In genomic region chr10:101840102-101840684, GRCh38 we compare ENCODE assay signal across 8 cellular contexts. TPM values are rescaled to one million over a fixed set of nuclear protein-coding genes. Genes with fewer than 3 reads are reported as not detected.
DNase-seq lines count a peak whose midpoint lies in the region; FAIRE-seq and TF ChIP-seq lines count a peak whose summit lies in the region.

No MANE protein-coding gene starts in this region.

- no peak overlapping the region for H2BK20ac ChIP-seq in H1 (ENCODE audit: low read length)

- no peak overlapping the region for H2BK12ac ChIP-seq in H1 (ENCODE audit: low read depth, low read length)

- DNase-seq in NCI-H1417 (lab: John Stamatoyannopoulos, UW) (peak in 2 of 3 experiments; percentile 30 to 49), NCI-H1417 treated with DMSO at 0.1 percent for 48 hours (lab: John Stamatoyannopoulos, UW) (no peak), H1 (ENCODE audit: low read depth in 1 of 2, low spot score in 2 of 2) (peak in 1 of 2 experiments; percentile 57), nucleus accumbens (lab: John Stamatoyannopoulos, UW) (peak in 37 of 56 donors; percentile 26 to 75 (median 58)), NCI-H82 treated with DMSO at 0.1 percent for 48 hours (lab: John Stamatoyannopoulos, UW; ENCODE audit: unreplicated experiment) (no peak), Kasumi-1 (lab: John Stamatoyannopoulos, UW) (no peak)
- no peak for DNase-seq in effector CD8-positive, alpha-beta T cell (lab: John Stamatoyannopoulos, UW)

- no peak overlapping the region for H3K14ac ChIP-seq in H1 (ENCODE audit: insufficient read length)

- peaks cover 35% of the 10 kb centered on the region for H3K4me1 ChIP-seq in OCI-LY3 (ENCODE audit: low read length)
- peaks cover 3 to 26% (median 15%) of the 10 kb centered on the region in 4 experiments for H3K4me1 ChIP-seq in H1 (replicated peaks in 1 of 4; ENCODE audit: control insufficient read depth in 3 of 4, insufficient read depth in 4 of 4, low read length in 3 of 4)

- H2AFZ ChIP-seq in OCI-LY3 (ENCODE audit: low read depth, low read length), result no peak overlapping the region
- H2AFZ ChIP-seq in H1 (ENCODE audit: low read length), result no peak overlapping the region

- no peak overlapping the region for H3K18ac ChIP-seq in H1 (ENCODE audit: extremely low read depth, low read length)

- no peak for FAIRE-seq in H1 (lab: Jason Lieb, UNC)

- no peak overlapping the region for H2BK120ac ChIP-seq in H1 (replicated peaks; ENCODE audit: low read depth, low read length)

- no peak overlapping the region for H4K5ac ChIP-seq in H1 (ENCODE audit: insufficient read length, low read depth, low read length)

- H2AK5ac ChIP-seq in H1 (ENCODE audit: low read depth, low read length), result no peak overlapping the region

- no peak overlapping the region for H4K8ac ChIP-seq in H1 (ENCODE audit: extremely low read depth, insufficient read depth, low read length)

- no peak overlapping the region for H3K4ac ChIP-seq in H1 (replicated peaks; ENCODE audit: insufficient read length, low read depth, low read length)

- CTCF ChIA-PET in H1 (lab: Charles Lee; ENCODE audit: partially characterized antibody), result interaction anchor here (0.6 to 7.1 kb wide), 58 partner anchors 9 to 334 kb away, joined by 3 to 154 read pairs (median 6); partner anchors contain the start of genes HPS6 and OGA

- H3K36me3 ChIP-seq in OCI-LY3 (replicated peaks; ENCODE audit: low read depth, low read length), result no peaks in the 10 kb centered on the region
- no peaks in the 10 kb centered on the region for H3K36me3 ChIP-seq in H1 (ENCODE audit: control insufficient read depth in 2 of 4, insufficient read depth in 4 of 4, low read length in 3 of 4)

- H3K4me2 ChIP-seq in OCI-LY3 (ENCODE audit: low read length) (peak overlapping the region; percentile 95), H1 (ENCODE audit: insufficient read depth in 1 of 2, low read depth in 2 of 2, low read length in 2 of 2) (peak overlapping the region; percentile 90 to 95)

- H3K56ac ChIP-seq in H1 (replicated peaks; ENCODE audit: insufficient read length, low read depth, low read length), result no peak overlapping the region

- peaks cover 16% of the 10 kb centered on the region for H3K23me2 ChIP-seq in H1 (ENCODE audit: low read depth, low read length)

- H2BK5ac ChIP-seq in H1 (ENCODE audit: low read depth, low read length), result no peak overlapping the region

- H3K79me2 ChIP-seq in OCI-LY3 (ENCODE audit: low read length), result no peaks in the 10 kb centered on the region; the same call in 1 of the 2 replicates
- H3K79me2 ChIP-seq in H1 (ENCODE audit: control insufficient read depth in 1 of 2, insufficient read depth in 2 of 2, low read length in 2 of 2), result no peaks in the 10 kb centered on the region

- POLR2A ChIA-PET in H1 (lab: Charles Lee; ENCODE audit: partially characterized antibody), result interaction anchor here (1.0 to 3.1 kb wide), 8 partner anchors 10 to 275 kb away, joined by 3 to 12 read pairs (median 4); partner anchors contain the start of gene OGA

- no peak for TF ChIP-seq EP300 in H1 (IDR thresholded peaks at IDR 0.05; ENCODE audit: borderline replicate concordance in 1 of 2, low read depth in 2 of 2, low read length in 2 of 2)

- H3K9ac ChIP-seq in OCI-LY3 (ENCODE audit: low read length), result peak overlapping the region; percentile 58
- H3K9ac ChIP-seq in H1 (replicated peaks in 1 of 4; ENCODE audit: extremely low read depth in 1 of 4, low read depth in 3 of 4, low read length in 3 of 4), result no peak overlapping the region

- no peak overlapping the region for H2BK15ac ChIP-seq in H1 (ENCODE audit: low read length)

- no peaks in the 10 kb centered on the region for H3K9me3 ChIP-seq in OCI-LY3 (ENCODE audit: insufficient read depth, low read length)
- no peaks in the 10 kb centered on the region for H3K9me3 ChIP-seq in H1 (ENCODE audit: insufficient read depth in 2 of 2, low read depth in 1 of 2, low read length in 1 of 2)

- no peak overlapping the region for H4K91ac ChIP-seq in H1 (replicated peaks; ENCODE audit: insufficient read length, low read length)

- H3K27ac ChIP-seq in OCI-LY3 (ENCODE audit: low read length) (no peak overlapping the region), H1 (ENCODE audit: low read depth, low read length) (no peak overlapping the region)

- no peak for TF ChIP-seq RAD21 in H1 (IDR thresholded peaks at IDR 0.05 in 1 of 2, conservative IDR thresholded peaks at IDR 0.05 in 1 of 2; ENCODE audit: low read depth in 2 of 2, low read length in 2 of 2)

- WGBS in H1 (ENCODE audit: extremely low coverage in 1 of 2, insufficient coverage in 1 of 2, insufficient read length in 1 of 2, insufficient replicate concordance in 2 of 2, low coverage in 1 of 2, low lambda C conversion rate in 2 of 2, missing lambda C conversion rate in 1 of 2), 2 experiments, result 2% methylated on average over 16 of the region's 19 CpGs; no CpG with 5 or more reads in 1 of the 2 experiments

- TF ChIP-seq CTCF in OCI-LY3 (IDR thresholded peaks at IDR 0.05; ENCODE audit: low read depth, low read length) (no peak), H1 (IDR thresholded peaks at IDR 0.05; ENCODE audit: control extremely low read depth in 1 of 3, insufficient read depth in 1 of 3, low read depth in 1 of 3, low read length in 3 of 3) (no peak)

- H4K20me1 ChIP-seq in OCI-LY3 (ENCODE audit: insufficient read depth, low read length) (no peaks in the 10 kb centered on the region; the same call in 1 of the 2 replicates), H1 (replicated peaks in 1 of 2; ENCODE audit: control insufficient read depth in 1 of 2, insufficient read depth in 2 of 2, low read length in 2 of 2) (peaks cover 14 to 20% of the 10 kb centered on the region in 2 experiments)

- H3K27me3 ChIP-seq in OCI-LY3 (ENCODE audit: low read depth, low read length) (no peaks in the 10 kb centered on the region), H1 (replicated peaks in 1 of 4; ENCODE audit: control insufficient read depth in 3 of 4, extremely low read depth in 1 of 4, insufficient read depth in 3 of 4, low read length in 3 of 4) (peaks cover 3 to 18% (median 18%) of the 10 kb centered on the region in 4 experiments)

- H3K4me3 ChIP-seq in OCI-LY3 (ENCODE audit: low read length), result peak overlapping the region; percentile 78
- H3K4me3 ChIP-seq in H1 (ENCODE audit: extremely low read depth in 1 of 4, insufficient read depth in 2 of 4, low read depth in 3 of 4, low read length in 4 of 4), result peak overlapping the region; percentile 70 to 81 (median 76)

- H3K79me1 ChIP-seq in H1 (ENCODE audit: low read depth, low read length), result no peaks in the 10 kb centered on the region; the same call in 1 of the 2 replicates

- no peak for TF ChIP-seq POLR2A in H1 (IDR thresholded peaks at IDR 0.05; ENCODE audit: control extremely low read depth in 1 of 2, low read depth in 2 of 2, low read length in 2 of 2)

- H3K23ac ChIP-seq in H1 (ENCODE audit: insufficient read length), result no peak overlapping the region

TF ChIP-seq in H1, 55 proteins besides CTCF, POLR2A, EP300 and RAD21:
- TF ChIP-seq GABPA (IDR thresholded peaks at IDR 0.05; ENCODE audit: borderline replicate concordance, insufficient read depth, low read length) (no peak), YY1 (IDR thresholded peaks at IDR 0.05; ENCODE audit: low read depth, low read length) (no peak), SIN3A (conservative IDR thresholded peaks at IDR 0.05 in 1 of 2, IDR thresholded peaks at IDR 0.05 in 1 of 2; ENCODE audit: low read depth in 1 of 2, low read length in 2 of 2) (0 out of 4 replicates have a peak, but pooled peaks of 1 of the 2 experiments have one; percentile 42)
TF ChIP-seq in H1: peak in this region for 1.

RNA-seq across cellular contexts. Expression of gene KCNIP2, which starts 3.4 kb away (rescaled TPM):
- total RNA-seq in H1 (2021; fragmentation: NEBNext Ultra II Directional; extraction: Animal tissue kit (Norgen Biotek cat#: 25700)), result 4.7 and 6.0 TPM in 2 replicates
- polyA plus RNA-seq in H1 (2011; rRNA removed), result 2.7 and 3.5 TPM in 2 replicates
- polyA plus RNA-seq in H1 (2011; cell fraction: cytosol; rRNA removed), result 3.2 TPM
- polyA plus RNA-seq in H1 (2011; cell fraction: nucleus; rRNA removed), result 15.8 TPM
- 4.9 to 7.2 TPM (median 5.8 TPM) in 4 replicates for polyA plus RNA-seq in H1 (2012, experiment 1 of 2)
- polyA plus RNA-seq in H1 (2012, experiment 2 of 2), result 2.4 TPM
- polyA plus RNA-seq in H1 (2013, experiment 1 of 2), result 3.4 TPM
- 3.1 TPM for polyA plus RNA-seq in H1 (2013, experiment 2 of 2)
- 3.1 and 6.2 TPM in 2 replicates for polyA minus RNA-seq in H1 (2011; rRNA and poly(A)+ RNA removed)
- polyA minus RNA-seq in H1 (2011; cell fraction: cytosol; rRNA and poly(A)+ RNA removed), result 1.8 TPM
- 2.9 TPM for polyA minus RNA-seq in H1 (2011; cell fraction: nucleus; rRNA and poly(A)+ RNA removed)

RNA-seq across cellular contexts. Expression of gene OGA, which starts 21.9 kb away (rescaled TPM):
- 104 and 107 TPM in 2 replicates for total RNA-seq in H1 (2021; fragmentation: NEBNext Ultra II Directional; extraction: Animal tissue kit (Norgen Biotek cat#: 25700))
- polyA plus RNA-seq in H1 (2011; rRNA removed), result 18.5 and 31.2 TPM in 2 replicates
- polyA plus RNA-seq in H1 (2011; cell fraction: cytosol; rRNA removed), result 52.9 TPM
- 24.2 TPM for polyA plus RNA-seq in H1 (2011; cell fraction: nucleus; rRNA removed)
- 61.6 to 114 TPM (median 70.9 TPM) in 4 replicates for polyA plus RNA-seq in H1 (2012, experiment 1 of 2)
- 5.0 TPM for polyA plus RNA-seq in H1 (2012, experiment 2 of 2)
- 47.3 TPM for polyA plus RNA-seq in H1 (2013, experiment 1 of 2)
- polyA plus RNA-seq in H1 (2013, experiment 2 of 2), result 43.2 TPM
- 74.1 and 83.4 TPM in 2 replicates for polyA minus RNA-seq in H1 (2011; rRNA and poly(A)+ RNA removed)
- 56.7 TPM for polyA minus RNA-seq in H1 (2011; cell fraction: cytosol; rRNA and poly(A)+ RNA removed)
- 59.1 TPM for polyA minus RNA-seq in H1 (2011; cell fraction: nucleus; rRNA and poly(A)+ RNA removed)

RNA-seq across cellular contexts. Expression of gene NPM3, which starts 56.9 kb away (rescaled TPM):
- total RNA-seq in H1 (2021; fragmentation: NEBNext Ultra II Directional; extraction: Animal tissue kit (Norgen Biotek cat#: 25700)), result 175 and 177 TPM in 2 replicates
- 127 and 218 TPM in 2 replicates for polyA plus RNA-seq in H1 (2011; rRNA removed)
- 212 TPM for polyA plus RNA-seq in H1 (2011; cell fraction: cytosol; rRNA removed)
- 161 TPM for polyA plus RNA-seq in H1 (2011; cell fraction: nucleus; rRNA removed)
- 128 to 179 TPM (median 167 TPM) in 4 replicates for polyA plus RNA-seq in H1 (2012, experiment 1 of 2)
- polyA plus RNA-seq in H1 (2012, experiment 2 of 2), result 207 TPM
- 148 TPM for polyA plus RNA-seq in H1 (2013, experiment 1 of 2)
- 152 TPM for polyA plus RNA-seq in H1 (2013, experiment 2 of 2)
- polyA minus RNA-seq in H1 (2011; rRNA and poly(A)+ RNA removed), result 65.5 and 89.5 TPM in 2 replicates
- 40.7 TPM for polyA minus RNA-seq in H1 (2011; cell fraction: cytosol; rRNA and poly(A)+ RNA removed)
- 29.7 TPM for polyA minus RNA-seq in H1 (2011; cell fraction: nucleus; rRNA and poly(A)+ RNA removed)

Comparison
In these comparisons a context has a peak if more than half of its experiments do, and no peak if none do; other contexts are left out.
1. DNase-seq: peak in NCI-H1417 (2 of 3) and nucleus accumbens (37 of 56); none in NCI-H1417 treated with DMSO at 0.1 percent for 48 hours (single experiment), NCI-H82 treated with DMSO at 0.1 percent for 48 hours (single experiment), effector CD8-positive, alpha-beta T cell (single experiment) and Kasumi-1 (0 of 2).